ENCODE assay signal across 1 cellular context in the genomic region with DNA sequence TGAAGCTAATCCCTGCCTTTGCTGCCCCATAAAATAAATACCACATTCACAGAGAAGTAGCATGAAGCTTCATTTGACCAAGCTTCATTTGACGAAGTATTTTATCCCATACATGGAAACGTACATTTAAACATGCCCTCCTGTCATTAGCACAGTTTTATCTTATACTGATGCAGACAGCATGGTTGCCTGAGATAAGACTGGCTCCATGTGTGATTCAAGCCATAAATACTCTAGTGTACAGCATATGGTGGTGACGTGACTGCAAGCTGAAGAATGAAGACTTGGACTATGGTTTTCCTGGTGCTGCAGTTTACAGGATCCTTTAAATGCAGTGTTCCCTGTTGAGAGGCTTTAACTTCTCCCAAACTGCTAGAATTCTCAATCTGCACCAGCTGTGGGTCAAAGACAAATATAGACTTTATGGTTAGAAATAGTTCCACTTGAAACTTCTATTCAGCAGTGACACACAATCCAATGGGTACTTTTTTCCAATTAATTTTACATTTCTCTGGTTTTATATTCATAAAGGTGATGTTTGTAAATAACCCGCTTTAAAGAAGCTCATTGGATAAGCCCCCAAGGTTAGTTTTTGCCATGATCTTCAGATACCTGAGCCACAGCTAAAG.
A peak's percentile ranks its signal among the peaks of the same experiment; 100 is the strongest.
TF ChIP-seq lines count a peak whose summit lies in the region.

No MANE protein-coding gene starts in this region.

TF ChIP-seq in K562, 482 proteins besides CTCF, POLR2A, EP300 and RAD21 (continued from another document and continues in another):
- TF ChIP-seq, protein P1, sequence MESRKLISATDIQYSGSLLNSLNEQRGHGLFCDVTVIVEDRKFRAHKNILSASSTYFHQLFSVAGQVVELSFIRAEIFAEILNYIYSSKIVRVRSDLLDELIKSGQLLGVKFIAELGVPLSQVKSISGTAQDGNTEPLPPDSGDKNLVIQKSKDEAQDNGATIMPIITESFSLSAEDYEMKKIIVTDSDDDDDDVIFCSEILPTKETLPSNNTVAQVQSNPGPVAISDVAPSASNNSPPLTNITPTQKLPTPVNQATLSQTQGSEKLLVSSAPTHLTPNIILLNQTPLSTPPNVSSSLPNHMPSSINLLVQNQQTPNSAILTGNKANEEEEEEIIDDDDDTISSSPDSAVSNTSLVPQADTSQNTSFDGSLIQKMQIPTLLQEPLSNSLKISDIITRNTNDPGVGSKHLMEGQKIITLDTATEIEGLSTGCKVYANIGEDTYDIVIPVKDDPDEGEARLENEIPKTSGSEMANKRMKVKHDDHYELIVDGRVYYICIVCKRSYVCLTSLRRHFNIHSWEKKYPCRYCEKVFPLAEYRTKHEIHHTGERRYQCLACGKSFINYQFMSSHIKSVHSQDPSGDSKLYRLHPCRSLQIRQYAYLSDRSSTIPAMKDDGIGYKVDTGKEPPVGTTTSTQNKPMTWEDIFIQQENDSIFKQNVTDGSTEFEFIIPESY (CRISPR knock-in tag; IDR thresholded peaks at IDR 0.05), result no peak
- TF ChIP-seq, protein P2, sequence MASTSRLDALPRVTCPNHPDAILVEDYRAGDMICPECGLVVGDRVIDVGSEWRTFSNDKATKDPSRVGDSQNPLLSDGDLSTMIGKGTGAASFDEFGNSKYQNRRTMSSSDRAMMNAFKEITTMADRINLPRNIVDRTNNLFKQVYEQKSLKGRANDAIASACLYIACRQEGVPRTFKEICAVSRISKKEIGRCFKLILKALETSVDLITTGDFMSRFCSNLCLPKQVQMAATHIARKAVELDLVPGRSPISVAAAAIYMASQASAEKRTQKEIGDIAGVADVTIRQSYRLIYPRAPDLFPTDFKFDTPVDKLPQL (IDR thresholded peaks at IDR 0.05; ENCODE audit: extremely low read depth, insufficient read length), result no peak
- peak; percentile 79; the same call in 1 of the 2 replicates for TF ChIP-seq ZNF766 (CRISPR knock-in tag; conservative IDR thresholded peaks at IDR 0.05)
- peak; percentile 97 for TF ChIP-seq ARID1B (IDR thresholded peaks at IDR 0.05)
- peak; percentile 75; the same call in 1 of the 2 replicates for TF ChIP-seq LEF1 (IDR thresholded peaks at IDR 0.05)
- peak; percentile 83; the same call in 1 of the 2 replicates for TF ChIP-seq JUND (IDR thresholded peaks at IDR 0.05; ENCODE audit: borderline replicate concordance, low read depth, low read length)
- TF ChIP-seq JUND (tag; IDR thresholded peaks at IDR 0.05; ENCODE audit: borderline replicate concordance, low read depth, low read length), result peak; percentile 77
- no peak for TF ChIP-seq EGR1 (conservative IDR thresholded peaks at IDR 0.05)
- peak; percentile 93 for TF ChIP-seq MEIS2 (IDR thresholded peaks at IDR 0.05; ENCODE audit: partially characterized antibody)
- TF ChIP-seq NR4A1 (CRISPR knock-in tag; IDR thresholded peaks at IDR 0.05), result no peak
- TF ChIP-seq NR4A1 (tag; IDR thresholded peaks at IDR 0.05), result no peak
- TF ChIP-seq, protein P3, sequence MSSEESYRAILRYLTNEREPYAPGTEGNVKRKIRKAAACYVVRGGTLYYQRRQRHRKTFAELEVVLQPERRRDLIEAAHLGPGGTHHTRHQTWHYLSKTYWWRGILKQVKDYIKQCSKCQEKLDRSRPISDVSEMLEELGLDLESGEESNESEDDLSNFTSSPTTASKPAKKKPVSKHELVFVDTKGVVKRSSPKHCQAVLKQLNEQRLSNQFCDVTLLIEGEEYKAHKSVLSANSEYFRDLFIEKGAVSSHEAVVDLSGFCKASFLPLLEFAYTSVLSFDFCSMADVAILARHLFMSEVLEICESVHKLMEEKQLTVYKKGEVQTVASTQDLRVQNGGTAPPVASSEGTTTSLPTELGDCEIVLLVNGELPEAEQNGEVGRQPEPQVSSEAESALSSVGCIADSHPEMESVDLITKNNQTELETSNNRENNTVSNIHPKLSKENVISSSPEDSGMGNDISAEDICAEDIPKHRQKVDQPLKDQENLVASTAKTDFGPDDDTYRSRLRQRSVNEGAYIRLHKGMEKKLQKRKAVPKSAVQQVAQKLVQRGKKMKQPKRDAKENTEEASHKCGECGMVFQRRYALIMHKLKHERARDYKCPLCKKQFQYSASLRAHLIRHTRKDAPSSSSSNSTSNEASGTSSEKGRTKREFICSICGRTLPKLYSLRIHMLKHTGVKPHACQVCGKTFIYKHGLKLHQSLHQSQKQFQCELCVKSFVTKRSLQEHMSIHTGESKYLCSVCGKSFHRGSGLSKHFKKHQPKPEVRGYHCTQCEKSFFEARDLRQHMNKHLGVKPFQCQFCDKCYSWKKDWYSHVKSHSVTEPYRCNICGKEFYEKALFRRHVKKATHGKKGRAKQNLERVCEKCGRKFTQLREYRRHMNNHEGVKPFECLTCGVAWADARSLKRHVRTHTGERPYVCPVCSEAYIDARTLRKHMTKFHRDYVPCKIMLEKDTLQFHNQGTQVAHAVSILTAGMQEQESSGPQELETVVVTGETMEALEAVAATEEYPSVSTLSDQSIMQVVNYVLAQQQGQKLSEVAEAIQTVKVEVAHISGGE (CRISPR knock-in tag; IDR thresholded peaks at IDR 0.05), result peak in 1 of 3 experiments; percentile 58; a peak in 1 of 6 replicates
- TF ChIP-seq, protein P4, sequence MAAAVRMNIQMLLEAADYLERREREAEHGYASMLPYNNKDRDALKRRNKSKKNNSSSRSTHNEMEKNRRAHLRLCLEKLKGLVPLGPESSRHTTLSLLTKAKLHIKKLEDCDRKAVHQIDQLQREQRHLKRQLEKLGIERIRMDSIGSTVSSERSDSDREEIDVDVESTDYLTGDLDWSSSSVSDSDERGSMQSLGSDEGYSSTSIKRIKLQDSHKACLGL (CRISPR knock-in tag; IDR thresholded peaks at IDR 0.05; ENCODE audit: borderline replicate concordance, poor library complexity, severe bottlenecking), result no peak
- TF ChIP-seq ZNF699 (CRISPR knock-in tag; IDR thresholded peaks at IDR 0.05; ENCODE audit: insufficient replicate concordance), result no peak
- TF ChIP-seq ILK (tag; IDR thresholded peaks at IDR 0.05; ENCODE audit: borderline replicate concordance, low read depth), result no peak
- no peak for TF ChIP-seq BACH1 (tag; IDR thresholded peaks at IDR 0.05)
- peak; percentile 75; the same call in 1 of the 2 replicates for TF ChIP-seq MEF2D (tag; conservative IDR thresholded peaks at IDR 0.05; ENCODE audit: low read depth)
- TF ChIP-seq SIX5 (IDR thresholded peaks at IDR 0.05; ENCODE audit: borderline replicate concordance in 1 of 2, insufficient read depth in 1 of 2, low read depth in 1 of 2, low read length in 2 of 2), result no peak
- TF ChIP-seq, protein P5, sequence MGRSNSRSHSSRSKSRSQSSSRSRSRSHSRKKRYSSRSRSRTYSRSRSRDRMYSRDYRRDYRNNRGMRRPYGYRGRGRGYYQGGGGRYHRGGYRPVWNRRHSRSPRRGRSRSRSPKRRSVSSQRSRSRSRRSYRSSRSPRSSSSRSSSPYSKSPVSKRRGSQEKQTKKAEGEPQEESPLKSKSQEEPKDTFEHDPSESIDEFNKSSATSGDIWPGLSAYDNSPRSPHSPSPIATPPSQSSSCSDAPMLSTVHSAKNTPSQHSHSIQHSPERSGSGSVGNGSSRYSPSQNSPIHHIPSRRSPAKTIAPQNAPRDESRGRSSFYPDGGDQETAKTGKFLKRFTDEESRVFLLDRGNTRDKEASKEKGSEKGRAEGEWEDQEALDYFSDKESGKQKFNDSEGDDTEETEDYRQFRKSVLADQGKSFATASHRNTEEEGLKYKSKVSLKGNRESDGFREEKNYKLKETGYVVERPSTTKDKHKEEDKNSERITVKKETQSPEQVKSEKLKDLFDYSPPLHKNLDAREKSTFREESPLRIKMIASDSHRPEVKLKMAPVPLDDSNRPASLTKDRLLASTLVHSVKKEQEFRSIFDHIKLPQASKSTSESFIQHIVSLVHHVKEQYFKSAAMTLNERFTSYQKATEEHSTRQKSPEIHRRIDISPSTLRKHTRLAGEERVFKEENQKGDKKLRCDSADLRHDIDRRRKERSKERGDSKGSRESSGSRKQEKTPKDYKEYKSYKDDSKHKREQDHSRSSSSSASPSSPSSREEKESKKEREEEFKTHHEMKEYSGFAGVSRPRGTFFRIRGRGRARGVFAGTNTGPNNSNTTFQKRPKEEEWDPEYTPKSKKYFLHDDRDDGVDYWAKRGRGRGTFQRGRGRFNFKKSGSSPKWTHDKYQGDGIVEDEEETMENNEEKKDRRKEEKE (IDR thresholded peaks at IDR 0.05; ENCODE audit: borderline replicate concordance in 1 of 2, control insufficient read depth in 1 of 2, low read depth in 2 of 2, low read length in 1 of 2), result no peak
- TF ChIP-seq TOE1 (IDR thresholded peaks at IDR 0.05; ENCODE audit: borderline replicate concordance), result peak; percentile 44; the same call in 1 of the 2 replicates
- TF ChIP-seq TOE1 (CRISPR knock-in tag; IDR thresholded peaks at IDR 0.05; ENCODE audit: borderline replicate concordance, low read depth), result no peak
- 0 out of 2 replicates have a peak, but pooled peaks have one; percentile 50 for TF ChIP-seq MTA1 (IDR thresholded peaks at IDR 0.05; ENCODE audit: borderline replicate concordance)
- TF ChIP-seq, protein P6, sequence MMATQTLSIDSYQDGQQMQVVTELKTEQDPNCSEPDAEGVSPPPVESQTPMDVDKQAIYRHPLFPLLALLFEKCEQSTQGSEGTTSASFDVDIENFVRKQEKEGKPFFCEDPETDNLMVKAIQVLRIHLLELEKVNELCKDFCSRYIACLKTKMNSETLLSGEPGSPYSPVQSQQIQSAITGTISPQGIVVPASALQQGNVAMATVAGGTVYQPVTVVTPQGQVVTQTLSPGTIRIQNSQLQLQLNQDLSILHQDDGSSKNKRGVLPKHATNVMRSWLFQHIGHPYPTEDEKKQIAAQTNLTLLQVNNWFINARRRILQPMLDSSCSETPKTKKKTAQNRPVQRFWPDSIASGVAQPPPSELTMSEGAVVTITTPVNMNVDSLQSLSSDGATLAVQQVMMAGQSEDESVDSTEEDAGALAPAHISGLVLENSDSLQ (IDR thresholded peaks at IDR 0.05), result peak; percentile 87
- no peak for TF ChIP-seq RHOXF2B (CRISPR knock-in tag; conservative IDR thresholded peaks at IDR 0.05)
- peak; percentile 75 for TF ChIP-seq CCNT2 (IDR thresholded peaks at IDR 0.05; ENCODE audit: borderline replicate concordance, extremely low read depth, insufficient read length, low read depth, low read length)
- TF ChIP-seq, protein P7, sequence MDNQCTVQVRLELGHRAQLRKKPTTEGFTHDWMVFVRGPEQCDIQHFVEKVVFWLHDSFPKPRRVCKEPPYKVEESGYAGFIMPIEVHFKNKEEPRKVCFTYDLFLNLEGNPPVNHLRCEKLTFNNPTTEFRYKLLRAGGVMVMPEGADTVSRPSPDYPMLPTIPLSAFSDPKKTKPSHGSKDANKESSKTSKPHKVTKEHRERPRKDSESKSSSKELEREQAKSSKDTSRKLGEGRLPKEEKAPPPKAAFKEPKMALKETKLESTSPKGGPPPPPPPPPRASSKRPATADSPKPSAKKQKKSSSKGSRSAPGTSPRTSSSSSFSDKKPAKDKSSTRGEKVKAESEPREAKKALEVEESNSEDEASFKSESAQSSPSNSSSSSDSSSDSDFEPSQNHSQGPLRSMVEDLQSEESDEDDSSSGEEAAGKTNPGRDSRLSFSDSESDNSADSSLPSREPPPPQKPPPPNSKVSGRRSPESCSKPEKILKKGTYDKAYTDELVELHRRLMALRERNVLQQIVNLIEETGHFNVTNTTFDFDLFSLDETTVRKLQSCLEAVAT (IDR thresholded peaks at IDR 0.05), result no peak
- no peak for TF ChIP-seq BCL6 (CRISPR knock-in tag; IDR thresholded peaks at IDR 0.05)
- TF ChIP-seq, protein P8, sequence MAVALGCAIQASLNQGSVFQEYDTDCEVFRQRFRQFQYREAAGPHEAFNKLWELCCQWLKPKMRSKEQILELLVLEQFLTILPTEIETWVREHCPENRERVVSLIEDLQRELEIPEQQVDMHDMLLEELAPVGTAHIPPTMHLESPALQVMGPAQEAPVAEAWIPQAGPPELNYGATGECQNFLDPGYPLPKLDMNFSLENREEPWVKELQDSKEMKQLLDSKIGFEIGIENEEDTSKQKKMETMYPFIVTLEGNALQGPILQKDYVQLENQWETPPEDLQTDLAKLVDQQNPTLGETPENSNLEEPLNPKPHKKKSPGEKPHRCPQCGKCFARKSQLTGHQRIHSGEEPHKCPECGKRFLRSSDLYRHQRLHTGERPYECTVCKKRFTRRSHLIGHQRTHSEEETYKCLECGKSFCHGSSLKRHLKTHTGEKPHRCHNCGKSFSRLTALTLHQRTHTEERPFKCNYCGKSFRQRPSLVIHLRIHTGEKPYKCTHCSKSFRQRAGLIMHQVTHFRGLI (CRISPR knock-in tag; IDR thresholded peaks at IDR 0.05), result no peak
- TF ChIP-seq MTA2 (IDR thresholded peaks at IDR 0.05; ENCODE audit: low read depth), result peak; percentile 92
- TF ChIP-seq SMAD4 (CRISPR knock-in tag; conservative IDR thresholded peaks at IDR 0.05), result peak; percentile 82
- TF ChIP-seq, protein P9, sequence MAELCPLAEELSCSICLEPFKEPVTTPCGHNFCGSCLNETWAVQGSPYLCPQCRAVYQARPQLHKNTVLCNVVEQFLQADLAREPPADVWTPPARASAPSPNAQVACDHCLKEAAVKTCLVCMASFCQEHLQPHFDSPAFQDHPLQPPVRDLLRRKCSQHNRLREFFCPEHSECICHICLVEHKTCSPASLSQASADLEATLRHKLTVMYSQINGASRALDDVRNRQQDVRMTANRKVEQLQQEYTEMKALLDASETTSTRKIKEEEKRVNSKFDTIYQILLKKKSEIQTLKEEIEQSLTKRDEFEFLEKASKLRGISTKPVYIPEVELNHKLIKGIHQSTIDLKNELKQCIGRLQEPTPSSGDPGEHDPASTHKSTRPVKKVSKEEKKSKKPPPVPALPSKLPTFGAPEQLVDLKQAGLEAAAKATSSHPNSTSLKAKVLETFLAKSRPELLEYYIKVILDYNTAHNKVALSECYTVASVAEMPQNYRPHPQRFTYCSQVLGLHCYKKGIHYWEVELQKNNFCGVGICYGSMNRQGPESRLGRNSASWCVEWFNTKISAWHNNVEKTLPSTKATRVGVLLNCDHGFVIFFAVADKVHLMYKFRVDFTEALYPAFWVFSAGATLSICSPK (IDR thresholded peaks at IDR 0.05; ENCODE audit: borderline replicate concordance), result no peak
- peak; percentile 81 for TF ChIP-seq MYC (IDR thresholded peaks at IDR 0.05; ENCODE audit: low read depth, low read length)
- no peak for TF ChIP-seq MYC (CRISPR knock-in tag; IDR thresholded peaks at IDR 0.05; ENCODE audit: borderline replicate concordance, low read depth)
- no peak for TF ChIP-seq NBN (IDR thresholded peaks at IDR 0.05; ENCODE audit: low read depth)
- TF ChIP-seq SAFB (IDR thresholded peaks at IDR 0.05; ENCODE audit: borderline replicate concordance, low read depth, low read length), result no peak
- TF ChIP-seq TEAD4 (IDR thresholded peaks at IDR 0.05; ENCODE audit: low read length), result peak; percentile 97
- no peak for TF ChIP-seq TEAD4 (CRISPR knock-in tag; IDR thresholded peaks at IDR 0.05; ENCODE audit: borderline replicate concordance)
- TF ChIP-seq ATF1 (CRISPR knock-in tag; IDR thresholded peaks at IDR 0.05), result no peak
- TF ChIP-seq ATF1 (tag; IDR thresholded peaks at IDR 0.05), result peak; percentile 84
- TF ChIP-seq STAT5A (IDR thresholded peaks at IDR 0.05; ENCODE audit: borderline replicate concordance, low read length), result peak; percentile 84
- TF ChIP-seq RFX5 (IDR thresholded peaks at IDR 0.05; ENCODE audit: low read depth, low read length), result no peak
- peak; percentile 56; the same call in 1 of the 2 replicates for TF ChIP-seq ZNF584 (CRISPR knock-in tag; IDR thresholded peaks at IDR 0.05; ENCODE audit: low read depth)
- TF ChIP-seq, protein P10, sequence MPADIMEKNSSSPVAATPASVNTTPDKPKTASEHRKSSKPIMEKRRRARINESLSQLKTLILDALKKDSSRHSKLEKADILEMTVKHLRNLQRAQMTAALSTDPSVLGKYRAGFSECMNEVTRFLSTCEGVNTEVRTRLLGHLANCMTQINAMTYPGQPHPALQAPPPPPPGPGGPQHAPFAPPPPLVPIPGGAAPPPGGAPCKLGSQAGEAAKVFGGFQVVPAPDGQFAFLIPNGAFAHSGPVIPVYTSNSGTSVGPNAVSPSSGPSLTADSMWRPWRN (IDR thresholded peaks at IDR 0.05; ENCODE audit: low read depth), result peak; percentile 73; the same call in 1 of the 2 replicates
- no peak for TF ChIP-seq ZNF165 (CRISPR knock-in tag; IDR thresholded peaks at IDR 0.05; ENCODE audit: borderline replicate concordance)
